In the genomic region with DNA sequence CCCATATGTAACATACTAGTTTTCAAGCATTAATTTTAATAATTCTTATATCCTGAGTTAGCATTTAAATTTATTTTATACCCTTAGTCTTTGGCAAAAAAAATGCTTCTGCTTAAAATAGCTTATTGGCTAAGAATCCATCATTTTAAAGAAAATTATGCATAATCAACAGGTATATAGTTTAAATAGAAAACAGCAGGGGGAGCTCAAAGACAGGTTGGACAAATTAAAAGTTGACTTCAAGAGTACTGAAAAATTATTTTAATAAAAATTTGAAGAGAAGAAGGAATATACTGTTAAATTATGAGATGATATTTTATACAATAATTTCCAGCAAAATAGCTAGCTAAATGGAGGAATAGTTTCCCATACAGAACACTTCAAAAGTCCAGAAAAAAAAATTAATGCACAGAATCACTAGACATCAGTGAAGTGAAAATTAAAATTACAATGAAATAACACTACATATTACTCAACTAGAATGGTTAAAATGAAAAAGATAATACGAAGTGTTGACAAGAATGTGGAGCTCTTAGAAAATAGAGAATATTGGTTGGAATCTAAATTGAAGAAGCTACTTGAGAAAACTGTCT, we compare ENCODE assay signal across 8 cellular contexts.
DNase-seq lines count a peak whose midpoint lies in the region; FAIRE-seq and TF ChIP-seq lines count a peak whose summit lies in the region.

No MANE protein-coding gene starts in this region.

- H3K36me3 Mint-ChIP-seq in CD14-positive monocyte, result no peaks in the 10 kb centered on the region

- H3K4me1 Mint-ChIP-seq in CD14-positive monocyte, result no peaks in the 10 kb centered on the region

- H3K27ac Mint-ChIP-seq in CD14-positive monocyte, result no peak overlapping the region

- H3K27me3 Mint-ChIP-seq in CD14-positive monocyte (ENCODE audit: low read depth in 3 of 3), result no peaks in the 10 kb centered on the region

- intact Hi-C loops in CD14-positive monocyte (cut with micrococcal nuclease), result no loop called here

- H3K4me3 ChIP-seq in AG09309 (ENCODE audit: control insufficient read depth, low read depth, low read length), result no peak overlapping the region

- DNase-seq in AG09309 (ENCODE audit: low read depth), result no peak
- peak; percentile 28 for DNase-seq in KBM-7
- DNase-seq in SW480 (ENCODE audit: low spot score), result peak; percentile 32
- DNase-seq in DMS153 treated with DMSO at 0.1 percent for 48 hours (lab: John Stamatoyannopoulos, UW; ENCODE audit: unreplicated experiment), result no peak
- no peak for DNase-seq in CD14-positive monocyte (ENCODE audit: low spot score)
- no peak for DNase-seq in ureter (ENCODE audit: low spot score)
- DNase-seq in activated CD4-positive, alpha-beta T cell treated with anti-CD3 and anti-CD28 coated beads, Interleukin-2, amount 50 U/mL, for 4 hours, result no peak

- in situ Hi-C loops in KBM-7 (cut with MboI; ENCODE audit: low pct_unique_long_range_greater_than_20kb, low sequenced_read_pairs), result no loop called here

- no peak overlapping the region for H3K4me3 Mint-ChIP-seq in CD14-positive monocyte

- H3K9me3 Mint-ChIP-seq in CD14-positive monocyte, result no peaks in the 10 kb centered on the region

- peak; percentile 35 for TF ChIP-seq CTCF in AG09309 (IDR thresholded peaks at IDR 0.05; ENCODE audit: control insufficient read depth, insufficient read depth, low read depth, low read length, missing control alignments)
- TF ChIP-seq CTCF in CD14-positive monocyte (IDR thresholded peaks at IDR 0.05), result no peak

- FAIRE-seq in islet of Langerhans (lab: Jason Lieb, UNC), result peak; percentile 99

Comparison
In these comparisons a context has a peak if more than half of its experiments do, and no peak if none do; other contexts are left out.
1. DNase-seq: peak in KBM-7 (single experiment) and SW480 (single experiment); none in AG09309 (single experiment), DMS153 treated with DMSO at 0.1 percent for 48 hours (single experiment), CD14-positive monocyte (single experiment), ureter (single experiment) and activated CD4-positive, alpha-beta T cell treated with anti-CD3 and anti-CD28 coated beads, Interleukin-2, amount 50 U/mL, for 4 hours (0 of 2).